1 cellular context compared by ENCODE assay signal in the genomic region with DNA sequence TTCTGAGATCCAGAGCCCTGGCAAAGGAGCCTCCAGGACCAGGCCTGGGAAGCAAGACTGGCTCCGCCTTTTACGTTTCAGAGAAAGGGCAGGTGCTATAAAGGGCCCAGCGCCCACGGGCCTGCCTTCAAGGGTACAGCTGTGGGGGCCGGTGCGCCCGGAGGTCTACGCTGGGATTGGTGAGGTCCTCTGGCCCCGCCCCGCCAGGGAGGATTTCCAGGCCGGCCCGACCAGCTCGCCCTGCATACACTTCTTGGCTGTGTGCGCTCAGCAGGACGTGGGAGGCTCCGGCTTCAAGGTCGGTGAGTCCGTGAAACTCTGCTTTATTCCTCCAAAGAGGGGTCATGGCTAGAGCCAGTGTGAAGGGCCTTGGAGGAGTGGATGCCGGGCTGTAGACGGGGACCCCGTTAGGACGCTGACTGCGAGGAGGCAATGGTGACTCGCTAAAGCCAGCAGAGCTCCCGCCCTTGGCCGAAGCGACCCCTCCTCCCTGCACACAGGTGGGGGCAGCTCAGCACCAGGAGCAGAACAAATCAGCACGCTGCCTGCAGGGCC.
TF ChIP-seq lines count a peak whose summit lies in the region.

A gene (plus strand): TSS at position 243 of the 555 bp plus-strand sequence. CDS start 17,811 bp downstream, outside the sequence.

TF ChIP-seq in HepG2, 621 proteins besides CTCF, POLR2A, EP300 and RAD21 (continued from another document and continues in another):
- TF ChIP-seq, protein P1, sequence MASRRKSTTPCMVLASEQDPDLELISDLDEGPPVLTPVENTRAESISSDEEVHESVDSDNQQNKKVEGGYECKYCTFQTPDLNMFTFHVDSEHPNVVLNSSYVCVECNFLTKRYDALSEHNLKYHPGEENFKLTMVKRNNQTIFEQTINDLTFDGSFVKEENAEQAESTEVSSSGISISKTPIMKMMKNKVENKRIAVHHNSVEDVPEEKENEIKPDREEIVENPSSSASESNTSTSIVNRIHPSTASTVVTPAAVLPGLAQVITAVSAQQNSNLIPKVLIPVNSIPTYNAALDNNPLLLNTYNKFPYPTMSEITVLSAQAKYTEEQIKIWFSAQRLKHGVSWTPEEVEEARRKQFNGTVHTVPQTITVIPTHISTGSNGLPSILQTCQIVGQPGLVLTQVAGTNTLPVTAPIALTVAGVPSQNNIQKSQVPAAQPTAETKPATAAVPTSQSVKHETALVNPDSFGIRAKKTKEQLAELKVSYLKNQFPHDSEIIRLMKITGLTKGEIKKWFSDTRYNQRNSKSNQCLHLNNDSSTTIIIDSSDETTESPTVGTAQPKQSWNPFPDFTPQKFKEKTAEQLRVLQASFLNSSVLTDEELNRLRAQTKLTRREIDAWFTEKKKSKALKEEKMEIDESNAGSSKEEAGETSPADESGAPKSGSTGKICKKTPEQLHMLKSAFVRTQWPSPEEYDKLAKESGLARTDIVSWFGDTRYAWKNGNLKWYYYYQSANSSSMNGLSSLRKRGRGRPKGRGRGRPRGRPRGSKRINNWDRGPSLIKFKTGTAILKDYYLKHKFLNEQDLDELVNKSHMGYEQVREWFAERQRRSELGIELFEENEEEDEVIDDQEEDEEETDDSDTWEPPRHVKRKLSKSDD (CRISPR knock-in tag; IDR thresholded peaks at IDR 0.05; ENCODE audit: low read depth) = no peak
- no peak for TF ChIP-seq DNMT1 (CRISPR knock-in tag; IDR thresholded peaks at IDR 0.05)
- no peak for TF ChIP-seq ETV5 (CRISPR knock-in tag; IDR thresholded peaks at IDR 0.05; ENCODE audit: borderline replicate concordance)
- TF ChIP-seq PHF5A (CRISPR knock-in tag; IDR thresholded peaks at IDR 0.05; ENCODE audit: low read depth, unreplicated experiment) = no peak
- TF ChIP-seq, protein P2, sequence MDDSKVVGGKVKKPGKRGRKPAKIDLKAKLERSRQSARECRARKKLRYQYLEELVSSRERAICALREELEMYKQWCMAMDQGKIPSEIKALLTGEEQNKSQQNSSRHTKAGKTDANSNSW (CRISPR knock-in tag; IDR thresholded peaks at IDR 0.05; ENCODE audit: borderline replicate concordance) = no peak
- no peak for TF ChIP-seq ZNF124 (CRISPR knock-in tag; IDR thresholded peaks at IDR 0.05)
- TF ChIP-seq, protein P3, sequence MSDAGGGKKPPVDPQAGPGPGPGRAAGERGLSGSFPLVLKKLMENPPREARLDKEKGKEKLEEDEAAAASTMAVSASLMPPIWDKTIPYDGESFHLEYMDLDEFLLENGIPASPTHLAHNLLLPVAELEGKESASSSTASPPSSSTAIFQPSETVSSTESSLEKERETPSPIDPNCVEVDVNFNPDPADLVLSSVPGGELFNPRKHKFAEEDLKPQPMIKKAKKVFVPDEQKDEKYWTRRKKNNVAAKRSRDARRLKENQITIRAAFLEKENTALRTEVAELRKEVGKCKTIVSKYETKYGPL (CRISPR knock-in tag; IDR thresholded peaks at IDR 0.05) = no peak
- TF ChIP-seq ZBTB38 (CRISPR knock-in tag; IDR thresholded peaks at IDR 0.05) = no peak
- no peak for TF ChIP-seq ELF4 (CRISPR knock-in tag; IDR thresholded peaks at IDR 0.05; ENCODE audit: borderline replicate concordance)
- TF ChIP-seq, protein P4, sequence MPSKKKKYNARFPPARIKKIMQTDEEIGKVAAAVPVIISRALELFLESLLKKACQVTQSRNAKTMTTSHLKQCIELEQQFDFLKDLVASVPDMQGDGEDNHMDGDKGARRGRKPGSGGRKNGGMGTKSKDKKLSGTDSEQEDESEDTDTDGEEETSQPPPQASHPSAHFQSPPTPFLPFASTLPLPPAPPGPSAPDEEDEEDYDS (CRISPR knock-in tag; IDR thresholded peaks at IDR 0.05) = peak; percentile 85
- no peak for TF ChIP-seq RCOR2 (CRISPR knock-in tag; IDR thresholded peaks at IDR 0.05)
- no peak for TF ChIP-seq SP1 (IDR thresholded peaks at IDR 0.05)
- TF ChIP-seq SP1 (CRISPR knock-in tag; IDR thresholded peaks at IDR 0.05) = no peak
- no peak for TF ChIP-seq ZNF670 (CRISPR knock-in tag; IDR thresholded peaks at IDR 0.05; ENCODE audit: borderline replicate concordance)
- TF ChIP-seq, protein P5, sequence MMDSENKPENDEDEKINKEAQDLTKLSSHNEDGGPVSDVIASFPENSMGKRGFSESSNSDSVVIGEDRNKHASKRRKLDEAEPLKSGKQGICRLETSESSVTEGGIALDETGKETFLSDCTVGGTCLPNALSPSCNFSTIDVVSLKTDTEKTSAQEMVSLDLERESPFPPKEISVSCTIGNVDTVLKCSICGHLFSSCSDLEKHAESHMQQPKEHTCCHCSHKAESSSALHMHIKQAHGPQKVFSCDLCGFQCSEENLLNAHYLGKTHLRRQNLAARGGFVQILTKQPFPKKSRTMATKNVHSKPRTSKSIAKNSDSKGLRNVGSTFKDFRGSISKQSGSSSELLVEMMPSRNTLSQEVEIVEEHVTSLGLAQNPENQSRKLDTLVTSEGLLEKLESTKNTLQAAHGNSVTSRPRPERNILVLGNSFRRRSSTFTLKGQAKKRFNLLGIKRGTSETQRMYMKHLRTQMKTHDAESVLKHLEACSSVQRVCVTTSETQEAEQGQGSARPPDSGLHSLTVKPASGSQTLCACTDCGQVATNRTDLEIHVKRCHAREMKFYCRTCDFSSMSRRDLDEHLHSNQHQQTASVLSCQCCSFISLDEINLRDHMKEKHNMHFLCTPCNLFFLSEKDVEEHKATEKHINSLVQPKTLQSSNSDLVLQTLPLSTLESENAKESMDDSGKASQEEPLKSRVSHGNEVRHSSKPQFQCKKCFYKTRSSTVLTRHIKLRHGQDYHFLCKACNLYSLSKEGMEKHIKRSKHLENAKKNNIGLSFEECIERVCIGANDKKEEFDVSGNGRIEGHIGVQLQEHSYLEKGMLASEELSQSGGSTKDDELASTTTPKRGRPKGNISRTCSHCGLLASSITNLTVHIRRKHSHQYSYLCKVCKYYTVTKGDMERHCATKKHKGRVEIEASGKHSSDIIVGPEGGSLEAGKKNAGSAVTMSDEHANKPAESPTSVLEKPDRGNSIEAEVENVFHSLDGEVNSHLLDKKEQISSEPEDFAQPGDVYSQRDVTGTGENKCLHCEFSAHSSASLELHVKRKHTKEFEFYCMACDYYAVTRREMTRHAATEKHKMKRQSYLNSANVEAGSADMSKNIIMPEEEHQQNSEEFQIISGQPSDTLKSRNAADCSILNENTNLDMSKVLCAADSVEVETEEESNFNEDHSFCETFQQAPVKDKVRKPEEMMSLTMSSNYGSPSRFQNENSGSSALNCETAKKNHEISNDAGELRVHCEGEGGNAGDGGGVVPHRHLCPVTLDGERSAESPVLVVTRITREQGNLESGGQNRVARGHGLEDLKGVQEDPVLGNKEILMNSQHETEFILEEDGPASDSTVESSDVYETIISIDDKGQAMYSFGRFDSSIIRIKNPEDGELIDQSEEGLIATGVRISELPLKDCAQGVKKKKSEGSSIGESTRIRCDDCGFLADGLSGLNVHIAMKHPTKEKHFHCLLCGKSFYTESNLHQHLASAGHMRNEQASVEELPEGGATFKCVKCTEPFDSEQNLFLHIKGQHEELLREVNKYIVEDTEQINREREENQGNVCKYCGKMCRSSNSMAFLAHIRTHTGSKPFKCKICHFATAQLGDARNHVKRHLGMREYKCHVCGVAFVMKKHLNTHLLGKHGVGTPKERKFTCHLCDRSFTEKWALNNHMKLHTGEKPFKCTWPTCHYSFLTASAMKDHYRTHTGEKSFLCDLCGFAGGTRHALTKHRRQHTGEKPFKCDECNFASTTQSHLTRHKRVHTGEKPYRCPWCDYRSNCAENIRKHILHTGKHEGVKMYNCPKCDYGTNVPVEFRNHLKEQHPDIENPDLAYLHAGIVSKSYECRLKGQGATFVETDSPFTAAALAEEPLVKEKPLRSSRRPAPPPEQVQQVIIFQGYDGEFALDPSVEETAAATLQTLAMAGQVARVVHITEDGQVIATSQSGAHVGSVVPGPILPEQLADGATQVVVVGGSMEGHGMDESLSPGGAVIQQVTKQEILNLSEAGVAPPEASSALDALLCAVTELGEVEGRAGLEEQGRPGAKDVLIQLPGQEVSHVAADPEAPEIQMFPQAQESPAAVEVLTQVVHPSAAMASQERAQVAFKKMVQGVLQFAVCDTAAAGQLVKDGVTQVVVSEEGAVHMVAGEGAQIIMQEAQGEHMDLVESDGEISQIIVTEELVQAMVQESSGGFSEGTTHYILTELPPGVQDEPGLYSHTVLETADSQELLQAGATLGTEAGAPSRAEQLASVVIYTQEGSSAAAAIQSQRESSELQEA (CRISPR knock-in tag; IDR thresholded peaks at IDR 0.05; ENCODE audit: not compliant biosample characterization) = peak; percentile 55
- TF ChIP-seq KLF15 (CRISPR knock-in tag; IDR thresholded peaks at IDR 0.05; ENCODE audit: borderline replicate concordance) = no peak
- no peak for TF ChIP-seq ZFP90 (CRISPR knock-in tag; IDR thresholded peaks at IDR 0.05; ENCODE audit: borderline replicate concordance)
- TF ChIP-seq SALL1 (CRISPR knock-in tag; IDR thresholded peaks at IDR 0.05) = peak; percentile 54
- TF ChIP-seq, protein P6, sequence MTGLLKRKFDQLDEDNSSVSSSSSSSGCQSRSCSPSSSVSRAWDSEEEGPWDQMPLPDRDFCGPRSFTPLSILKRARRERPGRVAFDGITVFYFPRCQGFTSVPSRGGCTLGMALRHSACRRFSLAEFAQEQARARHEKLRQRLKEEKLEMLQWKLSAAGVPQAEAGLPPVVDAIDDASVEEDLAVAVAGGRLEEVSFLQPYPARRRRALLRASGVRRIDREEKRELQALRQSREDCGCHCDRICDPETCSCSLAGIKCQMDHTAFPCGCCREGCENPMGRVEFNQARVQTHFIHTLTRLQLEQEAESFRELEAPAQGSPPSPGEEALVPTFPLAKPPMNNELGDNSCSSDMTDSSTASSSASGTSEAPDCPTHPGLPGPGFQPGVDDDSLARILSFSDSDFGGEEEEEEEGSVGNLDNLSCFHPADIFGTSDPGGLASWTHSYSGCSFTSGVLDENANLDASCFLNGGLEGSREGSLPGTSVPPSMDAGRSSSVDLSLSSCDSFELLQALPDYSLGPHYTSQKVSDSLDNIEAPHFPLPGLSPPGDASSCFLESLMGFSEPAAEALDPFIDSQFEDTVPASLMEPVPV (CRISPR knock-in tag; IDR thresholded peaks at IDR 0.05) = no peak; the same call in 1 of the 2 replicates
- no peak for TF ChIP-seq CENPX (CRISPR knock-in tag; IDR thresholded peaks at IDR 0.05)
- TF ChIP-seq, protein P7, sequence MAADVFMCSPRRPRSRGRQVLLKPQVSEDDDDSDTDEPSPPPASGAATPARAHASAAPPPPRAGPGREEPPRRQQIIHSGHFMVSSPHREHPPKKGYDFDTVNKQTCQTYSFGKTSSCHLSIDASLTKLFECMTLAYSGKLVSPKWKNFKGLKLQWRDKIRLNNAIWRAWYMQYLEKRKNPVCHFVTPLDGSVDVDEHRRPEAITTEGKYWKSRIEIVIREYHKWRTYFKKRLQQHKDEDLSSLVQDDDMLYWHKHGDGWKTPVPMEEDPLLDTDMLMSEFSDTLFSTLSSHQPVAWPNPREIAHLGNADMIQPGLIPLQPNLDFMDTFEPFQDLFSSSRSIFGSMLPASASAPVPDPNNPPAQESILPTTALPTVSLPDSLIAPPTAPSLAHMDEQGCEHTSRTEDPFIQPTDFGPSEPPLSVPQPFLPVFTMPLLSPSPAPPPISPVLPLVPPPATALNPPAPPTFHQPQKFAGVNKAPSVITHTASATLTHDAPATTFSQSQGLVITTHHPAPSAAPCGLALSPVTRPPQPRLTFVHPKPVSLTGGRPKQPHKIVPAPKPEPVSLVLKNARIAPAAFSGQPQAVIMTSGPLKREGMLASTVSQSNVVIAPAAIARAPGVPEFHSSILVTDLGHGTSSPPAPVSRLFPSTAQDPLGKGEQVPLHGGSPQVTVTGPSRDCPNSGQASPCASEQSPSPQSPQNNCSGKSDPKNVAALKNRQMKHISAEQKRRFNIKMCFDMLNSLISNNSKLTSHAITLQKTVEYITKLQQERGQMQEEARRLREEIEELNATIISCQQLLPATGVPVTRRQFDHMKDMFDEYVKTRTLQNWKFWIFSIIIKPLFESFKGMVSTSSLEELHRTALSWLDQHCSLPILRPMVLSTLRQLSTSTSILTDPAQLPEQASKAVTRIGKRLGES (CRISPR knock-in tag; IDR thresholded peaks at IDR 0.05; ENCODE audit: borderline replicate concordance) = no peak
- no peak for TF ChIP-seq ZNF792 (CRISPR knock-in tag; IDR thresholded peaks at IDR 0.05)
- TF ChIP-seq ZNF274 (CRISPR knock-in tag; IDR thresholded peaks at IDR 0.05) = peak; percentile 82; the same call in 1 of the 2 replicates
- no peak for TF ChIP-seq ZNF781 (CRISPR knock-in tag; IDR thresholded peaks at IDR 0.05; ENCODE audit: borderline replicate concordance, not compliant biosample characterization)
- TF ChIP-seq, protein P8, sequence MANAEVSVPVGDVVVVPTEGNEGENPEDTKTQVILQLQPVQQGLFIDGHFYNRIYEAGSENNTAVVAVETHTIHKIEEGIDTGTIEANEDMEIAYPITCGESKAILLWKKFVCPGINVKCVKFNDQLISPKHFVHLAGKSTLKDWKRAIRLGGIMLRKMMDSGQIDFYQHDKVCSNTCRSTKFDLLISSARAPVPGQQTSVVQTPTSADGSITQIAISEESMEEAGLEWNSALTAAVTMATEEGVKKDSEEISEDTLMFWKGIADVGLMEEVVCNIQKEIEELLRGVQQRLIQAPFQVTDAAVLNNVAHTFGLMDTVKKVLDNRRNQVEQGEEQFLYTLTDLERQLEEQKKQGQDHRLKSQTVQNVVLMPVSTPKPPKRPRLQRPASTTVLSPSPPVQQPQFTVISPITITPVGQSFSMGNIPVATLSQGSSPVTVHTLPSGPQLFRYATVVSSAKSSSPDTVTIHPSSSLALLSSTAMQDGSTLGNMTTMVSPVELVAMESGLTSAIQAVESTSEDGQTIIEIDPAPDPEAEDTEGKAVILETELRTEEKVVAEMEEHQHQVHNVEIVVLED (CRISPR knock-in tag; IDR thresholded peaks at IDR 0.05; ENCODE audit: borderline replicate concordance) = no peak
- no peak for TF ChIP-seq ZNF652 (CRISPR knock-in tag; IDR thresholded peaks at IDR 0.05; ENCODE audit: borderline replicate concordance, low read depth)
- TF ChIP-seq, protein P9, sequence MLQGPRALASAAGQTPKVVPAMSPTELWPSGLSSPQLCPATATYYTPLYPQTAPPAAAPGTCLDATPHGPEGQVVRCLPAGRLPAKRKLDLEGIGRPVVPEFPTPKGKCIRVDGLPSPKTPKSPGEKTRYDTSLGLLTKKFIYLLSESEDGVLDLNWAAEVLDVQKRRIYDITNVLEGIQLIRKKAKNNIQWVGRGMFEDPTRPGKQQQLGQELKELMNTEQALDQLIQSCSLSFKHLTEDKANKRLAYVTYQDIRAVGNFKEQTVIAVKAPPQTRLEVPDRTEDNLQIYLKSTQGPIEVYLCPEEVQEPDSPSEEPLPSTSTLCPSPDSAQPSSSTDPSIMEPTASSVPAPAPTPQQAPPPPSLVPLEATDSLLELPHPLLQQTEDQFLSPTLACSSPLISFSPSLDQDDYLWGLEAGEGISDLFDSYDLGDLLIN (CRISPR knock-in tag; IDR thresholded peaks at IDR 0.05; ENCODE audit: borderline replicate concordance) = no peak
- TF ChIP-seq ZNF121 (CRISPR knock-in tag; IDR thresholded peaks at IDR 0.05) = no peak
- TF ChIP-seq ZNF552 (CRISPR knock-in tag; IDR thresholded peaks at IDR 0.05; ENCODE audit: borderline replicate concordance) = no peak
- TF ChIP-seq, protein P10, sequence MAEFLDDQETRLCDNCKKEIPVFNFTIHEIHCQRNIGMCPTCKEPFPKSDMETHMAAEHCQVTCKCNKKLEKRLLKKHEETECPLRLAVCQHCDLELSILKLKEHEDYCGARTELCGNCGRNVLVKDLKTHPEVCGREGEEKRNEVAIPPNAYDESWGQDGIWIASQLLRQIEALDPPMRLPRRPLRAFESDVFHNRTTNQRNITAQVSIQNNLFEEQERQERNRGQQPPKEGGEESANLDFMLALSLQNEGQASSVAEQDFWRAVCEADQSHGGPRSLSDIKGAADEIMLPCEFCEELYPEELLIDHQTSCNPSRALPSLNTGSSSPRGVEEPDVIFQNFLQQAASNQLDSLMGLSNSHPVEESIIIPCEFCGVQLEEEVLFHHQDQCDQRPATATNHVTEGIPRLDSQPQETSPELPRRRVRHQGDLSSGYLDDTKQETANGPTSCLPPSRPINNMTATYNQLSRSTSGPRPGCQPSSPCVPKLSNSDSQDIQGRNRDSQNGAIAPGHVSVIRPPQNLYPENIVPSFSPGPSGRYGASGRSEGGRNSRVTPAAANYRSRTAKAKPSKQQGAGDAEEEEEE (CRISPR knock-in tag; IDR thresholded peaks at IDR 0.05; ENCODE audit: borderline replicate concordance) = no peak
